1 cellular context compared by ENCODE assay signal in genomic region chr12:43816168-43816567, GRCh38.
TF ChIP-seq lines count a peak whose summit lies in the region.

No MANE protein-coding gene starts in this region.

TF ChIP-seq in HepG2, 621 proteins besides CTCF, POLR2A, EP300 and RAD21:
- TF ChIP-seq ZKSCAN5 (CRISPR knock-in tag; IDR thresholded peaks at IDR 0.05): 0 out of 2 replicates have a peak, but pooled peaks have one; percentile 70
- TF ChIP-seq, protein P1, sequence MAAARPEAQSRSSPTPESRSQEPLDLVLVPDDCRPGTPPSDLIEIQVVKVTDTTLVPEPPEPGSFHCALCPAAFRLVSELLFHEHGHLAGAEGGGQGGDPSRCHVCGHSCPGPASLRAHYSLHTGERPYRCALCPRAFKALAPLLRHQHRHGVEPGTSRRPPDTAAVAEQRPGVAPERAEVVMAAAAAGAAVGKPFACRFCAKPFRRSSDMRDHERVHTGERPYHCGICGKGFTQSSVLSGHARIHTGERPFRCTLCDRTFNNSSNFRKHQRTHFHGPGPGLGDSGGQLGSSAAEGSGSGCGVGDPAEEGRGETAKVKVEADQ (CRISPR knock-in tag; IDR thresholded peaks at IDR 0.05; ENCODE audit: borderline replicate concordance): no peak
